In genomic region chr2:62221141-62221540, GRCh38 we compare ENCODE assay signal across 1 cellular context.
TF ChIP-seq lines count a peak whose summit lies in the region.

No MANE protein-coding gene starts in this region.

TF ChIP-seq in endothelial cell of umbilical vein, 7 proteins besides CTCF, POLR2A, EP300 and RAD21:
- no peak for TF ChIP-seq EZH2 (IDR thresholded peaks at IDR 0.05; ENCODE audit: borderline replicate concordance, low read depth, low read length, severe bottlenecking)
- no peak for TF ChIP-seq GATA2 (IDR thresholded peaks at IDR 0.05; ENCODE audit: insufficient read depth, insufficient read length, low read depth, low read length)
- no peak for TF ChIP-seq MYC (IDR thresholded peaks at IDR 0.05; ENCODE audit: low read depth, low read length)
- no peak for TF ChIP-seq JUN (IDR thresholded peaks at IDR 0.05; ENCODE audit: borderline replicate concordance, insufficient read depth, insufficient read length, low read depth)
- TF ChIP-seq FOS (IDR thresholded peaks at IDR 0.05; ENCODE audit: borderline replicate concordance, insufficient read depth, low read length) = no peak
- no peak for TF ChIP-seq POLR2AphosphoS5 (IDR thresholded peaks at IDR 0.05; ENCODE audit: insufficient read depth, low read depth, low read length)
- TF ChIP-seq, protein P1, sequence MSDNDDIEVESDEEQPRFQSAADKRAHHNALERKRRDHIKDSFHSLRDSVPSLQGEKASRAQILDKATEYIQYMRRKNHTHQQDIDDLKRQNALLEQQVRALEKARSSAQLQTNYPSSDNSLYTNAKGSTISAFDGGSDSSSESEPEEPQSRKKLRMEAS (IDR thresholded peaks at IDR 0.05; ENCODE audit: insufficient read depth, insufficient read length) = no peak
